ENCODE assay signal across 8 cellular contexts in the genomic region with DNA sequence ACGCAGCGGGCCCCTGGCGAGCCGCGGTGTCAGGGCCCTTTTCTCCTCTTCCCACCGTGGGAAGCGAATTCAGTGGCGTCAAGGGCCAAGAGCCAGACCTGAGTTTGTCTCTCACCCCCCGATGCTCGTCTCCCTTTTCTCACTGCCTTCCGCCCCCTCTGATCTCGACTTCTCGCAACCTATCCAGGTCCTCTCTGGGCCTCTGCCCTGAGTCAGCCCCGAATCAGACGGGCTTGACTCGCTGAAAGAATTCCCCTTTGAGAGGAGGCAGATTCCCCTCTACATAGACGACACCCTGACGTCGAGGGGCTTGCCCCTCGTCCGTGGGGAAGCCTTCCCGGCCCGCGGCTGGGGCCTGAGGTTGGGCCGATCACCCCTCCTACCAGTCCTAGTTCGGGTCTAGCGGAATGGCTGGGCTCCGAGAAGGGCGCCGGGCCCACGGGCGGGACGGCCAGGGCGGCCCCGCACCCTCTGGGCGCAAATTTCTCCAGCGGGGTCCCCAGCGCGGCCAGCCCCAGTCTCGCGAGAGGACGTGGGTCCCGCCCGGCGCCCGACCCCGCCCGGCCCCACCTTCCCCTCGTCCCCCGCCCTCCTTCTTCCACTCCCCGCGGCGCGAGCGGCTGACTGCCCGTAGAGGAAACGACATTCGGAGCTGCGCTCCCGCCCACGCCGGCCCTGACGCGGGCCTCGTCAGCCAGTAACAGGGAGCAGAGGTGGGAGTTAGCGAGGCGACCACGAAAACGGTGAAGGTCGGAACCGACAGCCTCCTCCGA. TPM values are rescaled to one million over a fixed set of nuclear protein-coding genes. Genes with fewer than 3 reads are reported as not detected.
DNase-seq lines count a peak whose midpoint lies in the region; ATAC-seq and TF ChIP-seq lines count a peak whose summit lies in the region.

A gene with protein sequence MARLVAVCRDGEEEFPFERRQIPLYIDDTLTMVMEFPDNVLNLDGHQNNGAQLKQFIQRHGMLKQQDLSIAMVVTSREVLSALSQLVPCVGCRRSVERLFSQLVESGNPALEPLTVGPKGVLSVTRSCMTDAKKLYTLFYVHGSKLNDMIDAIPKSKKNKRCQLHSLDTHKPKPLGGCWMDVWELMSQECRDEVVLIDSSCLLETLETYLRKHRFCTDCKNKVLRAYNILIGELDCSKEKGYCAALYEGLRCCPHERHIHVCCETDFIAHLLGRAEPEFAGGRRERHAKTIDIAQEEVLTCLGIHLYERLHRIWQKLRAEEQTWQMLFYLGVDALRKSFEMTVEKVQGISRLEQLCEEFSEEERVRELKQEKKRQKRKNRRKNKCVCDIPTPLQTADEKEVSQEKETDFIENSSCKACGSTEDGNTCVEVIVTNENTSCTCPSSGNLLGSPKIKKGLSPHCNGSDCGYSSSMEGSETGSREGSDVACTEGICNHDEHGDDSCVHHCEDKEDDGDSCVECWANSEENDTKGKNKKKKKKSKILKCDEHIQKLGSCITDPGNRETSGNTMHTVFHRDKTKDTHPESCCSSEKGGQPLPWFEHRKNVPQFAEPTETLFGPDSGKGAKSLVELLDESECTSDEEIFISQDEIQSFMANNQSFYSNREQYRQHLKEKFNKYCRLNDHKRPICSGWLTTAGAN (plus strand): TSS at position 600 of the 773 bp plus-strand sequence. CDS start 806 bp downstream, outside the sequence.

- peak within 1 kb of the TSS; percentile 97 for H3K27ac ChIP-seq in suprapubic skin

- H3K4me1 ChIP-seq in suprapubic skin, result peaks cover 43% of the 10 kb centered on the region

- DNase-seq in NCI-H1105 treated with DMSO at 0.1 percent for 48 hours (lab: John Stamatoyannopoulos, UW) (peak; percentile 75), SKM-1 treated with dmso at 0.1 percent for 144 hours (lab: John Stamatoyannopoulos, UW; ENCODE audit: unreplicated experiment) (peak; percentile 73), glomerular endothelial cell (ENCODE audit: extremely low read depth, low read depth, low spot score) (no peak), omental fat pad (ENCODE audit: low spot score) (peak; percentile 59), suprapubic skin (ENCODE audit: low spot score in 2 of 2) (peak; percentile 94 to 97)
- DNase-seq in activated naive CD4-positive, alpha-beta T cell treated with anti-CD3 and anti-CD28 coated beads, Interleukin-2, amount 50 U/mL, for 72 hours (ENCODE audit: low spot score in 2 of 2), result peak; percentile 92 to 94

- H3K4me3 ChIP-seq in GM08714 (ENCODE audit: low read length) (peak within 1 kb of the TSS; percentile 97), suprapubic skin (peak within 1 kb of the TSS; percentile 82)

- 3% methylated on average over 28 of the region's 72 CpGs for WGBS in suprapubic skin

- H3K36me3 Mint-ChIP-seq in activated naive CD4-positive, alpha-beta T cell treated with anti-CD3 and anti-CD28 coated beads, Interleukin-2, amount 50 U/mL, for 72 hours, result peaks cover 23 to 27% of the 10 kb centered on the region in 2 donors

- no peaks in the 10 kb centered on the region for H3K36me3 ChIP-seq in suprapubic skin

- no peak for TF ChIP-seq CTCF in omental fat pad (IDR thresholded peaks at IDR 0.05)
- no peak for TF ChIP-seq CTCF in suprapubic skin (IDR thresholded peaks at IDR 0.05)

- H3K27ac Mint-ChIP-seq in activated naive CD4-positive, alpha-beta T cell treated with anti-CD3 and anti-CD28 coated beads, Interleukin-2, amount 50 U/mL, for 72 hours, result peak within 1 kb of the TSS; percentile 95 to 99

- TF ChIP-seq POLR2A in suprapubic skin (IDR thresholded peaks at IDR 0.05), result peak in 1 of 2 donors; percentile 73

- no peak for TF ChIP-seq EP300 in suprapubic skin (IDR thresholded peaks at IDR 0.05)

- no peaks in the 10 kb centered on the region for H3K9me3 Mint-ChIP-seq in activated naive CD4-positive, alpha-beta T cell treated with anti-CD3 and anti-CD28 coated beads, Interleukin-2, amount 50 U/mL, for 72 hours

- H3K27me3 ChIP-seq in suprapubic skin, result no peaks in the 10 kb centered on the region

- no peaks in the 10 kb centered on the region for H3K9me3 ChIP-seq in suprapubic skin

- ATAC-seq in HG02623 (IDR thresholded peaks at IDR 0.05; ENCODE audit: unreplicated experiment), result peak; percentile 43
- peak; percentile 72 to 80 for ATAC-seq in activated naive CD4-positive, alpha-beta T cell treated with anti-CD3 and anti-CD28 coated beads, Interleukin-2, amount 50 U/mL, for 72 hours
- peak; percentile 74 for ATAC-seq in omental fat pad (ENCODE audit: low FRiP score)

RNA-seq across cellular contexts. Expression of the gene that starts here (rescaled TPM):
- 100 to 1,000 TPM in 1 of 2 donors, 10 to 100 TPM in 1; 97.7 to 151 TPM for total RNA-seq in activated naive CD4-positive, alpha-beta T cell treated with anti-CD3 and anti-CD28 coated beads, Interleukin-2, amount 50 U/mL, for 72 hours
- total RNA-seq in glomerular endothelial cell (45.5 and 51.0 TPM in 2 replicates), omental fat pad (10 to 100 TPM; 54.3 to 80.9 (median 63.1) TPM), suprapubic skin (10 to 100 TPM; 49.4 to 84.1 (median 57.1) TPM)
